ENCODE assay signal across 9 cellular contexts in the genomic region with DNA sequence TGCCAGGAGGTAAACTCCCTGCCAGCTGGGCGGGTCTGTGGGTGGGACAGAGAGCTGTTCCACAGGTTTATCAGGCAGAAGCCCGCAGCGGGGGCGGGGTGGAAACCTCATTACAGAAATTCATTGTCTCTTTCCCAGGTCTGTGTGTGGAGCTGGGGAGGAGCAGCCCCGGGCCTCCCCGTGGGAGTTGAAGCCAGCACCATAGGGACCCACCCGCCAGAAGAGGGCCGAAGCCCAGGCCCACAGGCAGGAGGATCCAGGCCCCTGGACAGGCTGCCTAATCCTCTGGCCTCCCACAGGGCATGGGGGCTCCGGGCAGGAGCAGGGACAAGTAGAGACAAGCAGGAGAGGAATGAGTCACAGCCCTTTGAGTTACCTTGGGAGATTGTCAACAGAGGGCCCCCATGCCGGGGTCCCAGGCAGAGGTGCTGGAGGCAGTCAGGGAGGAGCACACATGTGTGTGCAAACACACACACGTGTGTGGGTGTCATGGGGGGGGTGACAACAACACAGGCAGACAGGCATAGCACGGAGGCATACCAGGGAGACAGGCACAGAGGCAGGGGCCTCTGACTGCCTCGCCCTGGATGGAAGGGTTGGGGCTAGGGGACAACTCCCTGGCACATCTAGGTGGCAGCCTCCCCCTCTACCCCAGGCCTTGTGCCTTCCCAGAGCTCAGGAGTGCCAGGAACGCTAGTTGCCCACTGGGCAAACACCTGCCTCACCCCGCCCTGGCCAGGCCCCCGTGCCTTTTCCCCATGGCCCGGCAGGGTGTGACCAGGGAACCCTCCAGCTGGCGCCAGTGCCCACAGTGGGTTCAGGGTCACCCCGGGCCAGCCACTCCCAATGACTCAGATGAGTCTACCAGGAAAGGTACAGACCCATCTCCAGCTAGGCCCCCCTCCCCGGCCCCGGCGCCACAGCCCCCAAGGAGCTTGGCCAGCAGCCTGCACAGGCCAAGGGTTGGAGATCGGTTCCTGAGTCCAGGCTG. TPM values are rescaled to one million over a fixed set of nuclear protein-coding genes. Genes with fewer than 3 reads are reported as not detected.
DNase-seq lines count a peak whose midpoint lies in the region; ATAC-seq and TF ChIP-seq lines count a peak whose summit lies in the region.
"Had no signal": no experiment of that assay in that cellular context is flagged by ENCODE, and none has a peak within 500 bp of the region (broad histone marks: within the 10 kb centered on the region; RNA-seq: fewer than 3 reads in every experiment).

No MANE protein-coding gene starts in this region.

- H3K27me3 ChIP-seq in PC-3 (ENCODE audit: low read length) (no peaks in the 10 kb centered on the region), spleen (replicated peaks in 1 of 7) (no peaks in the 10 kb centered on the region)

- H3K9ac ChIP-seq in PC-3 (ENCODE audit: low read length) = peak overlapping the region; percentile 72

- H3K9me3 ChIP-seq in PC-3 (ENCODE audit: low read length) (no peaks in the 10 kb centered on the region), spleen (no peaks in the 10 kb centered on the region)

- peaks cover 19% of the 10 kb centered on the region for H3K27me3 Mint-ChIP-seq in glutamatergic neuron (ENCODE audit: unreplicated experiment)

- H2AFZ ChIP-seq in PC-3 (ENCODE audit: low read length) = peak overlapping the region; percentile 89

- CTCF ChIA-PET in PC-3 (lab: Charles Lee) = interaction anchor here (0.7 kb wide), 2 partner anchors 11 to 39 kb away, joined by 4 to 6 read pairs; no protein-coding TSS in a partner anchor

- peaks cover 5% of the 10 kb centered on the region for H3K9me3 Mint-ChIP-seq in glutamatergic neuron (ENCODE audit: unreplicated experiment)

- intact Hi-C loops in PC-3 (cut with micrococcal nuclease) = no loop called here
- intact Hi-C loops in spleen (cut with DNase I; ENCODE audit: low total_unique reads) = loop anchor here (10.0 kb wide), 1 partner anchor 58 kb away; no protein-coding TSS in a partner anchor

- WGBS in spleen, 5 donors = 81 to 89% (median 85%) methylated on average over 12 to 23 of the region's 23 CpGs

- H3K4me2 ChIP-seq in PC-3 (ENCODE audit: low read length) = peak overlapping the region; percentile 97

- peaks cover 6% of the 10 kb centered on the region for H3K4me1 Mint-ChIP-seq in glutamatergic neuron (ENCODE audit: low read depth, unreplicated experiment)

- H3F3A ChIP-seq in PC-3 (ENCODE audit: low read length, unreplicated experiment) = no peaks in the 10 kb centered on the region

- H3K4me3 ChIP-seq in PC-3 (ENCODE audit: low read length) (peak overlapping the region; percentile 83), spleen (peak overlapping the region in 1 of 8 donors; percentile 87)

- peaks cover 30% of the 10 kb centered on the region for H3K4me1 ChIP-seq in PC-3 (ENCODE audit: insufficient read depth, low read length)
- H3K4me1 ChIP-seq in spleen = peaks cover 12 to 51% (median 37%) of the 10 kb centered on the region in 6 donors

- BruUV-seq in PC-3 (replicated peaks; lab: Mats Ljungman, UMichigan) = no TSS peak

- peaks cover 4% of the 10 kb centered on the region for H3K36me3 Mint-ChIP-seq in glutamatergic neuron (ENCODE audit: unreplicated experiment)

- H4K20me1 ChIP-seq in PC-3 (ENCODE audit: low read length) = no peaks in the 10 kb centered on the region

- H3K36me3 ChIP-seq in PC-3 (ENCODE audit: low read depth, low read length) (peaks cover 17% of the 10 kb centered on the region; the same call in 1 of the 2 replicates), spleen (peaks cover 0 to 22% (median 0%) of the 10 kb centered on the region in 6 donors)

- H3K9me2 ChIP-seq in PC-3 (replicated peaks; ENCODE audit: low read length) = no peaks in the 10 kb centered on the region

- no peak for TF ChIP-seq POLR2A in spleen (IDR thresholded peaks at IDR 0.05)

- DNase-seq in NCI-H526 (lab: John Stamatoyannopoulos, UW) = peak; percentile 38 to 64
- no peak for DNase-seq in NCI-H526 treated with DMSO at 0.1 percent for 48 hours (lab: John Stamatoyannopoulos, UW)
- peak; percentile 81 for DNase-seq in PC-3
- no peak for DNase-seq in glutamatergic neuron
- DNase-seq in spleen = peak; percentile 81
- DNase-seq in D341Med (ENCODE audit: low spot score) = no peak
- DNase-seq in stimulated activated CD4-positive, alpha-beta T cell treated with anti-CD3 and anti-CD28 coated beads, Interleukin-12 subunit alpha, Interleukin-12 subunit beta, amount 100 ng/mL, for 4 hours = no peak
- no peak for DNase-seq in anterior cingulate cortex (lab: John Stamatoyannopoulos, UW)
- DNase-seq: activated naive CD4-positive, alpha-beta T cell treated with anti-CD3 and anti-CD28 coated beads, Interleukin-2, amount 50 U/mL, for 16 hours had no signal

- ATAC-seq in PC-3 = peak; percentile 39

- H3K79me2 ChIP-seq in PC-3 (ENCODE audit: low read length) = peaks cover 28% of the 10 kb centered on the region

- H3K4me3 Mint-ChIP-seq in glutamatergic neuron (ENCODE audit: unreplicated experiment) = peak overlapping the region; percentile 63

- 0 out of 2 replicates have a peak, but pooled peaks have one; percentile 10 for TF ChIP-seq CTCF in PC-3 (conservative IDR thresholded peaks at IDR 0.05; ENCODE audit: low read depth, low read length)
- TF ChIP-seq CTCF in glutamatergic neuron (IDR thresholded peaks at IDR 0.05; ENCODE audit: partially characterized antibody, unreplicated experiment) = no peak
- TF ChIP-seq CTCF in spleen (IDR thresholded peaks at IDR 0.05 in 8 of 11, conservative IDR thresholded peaks at IDR 0.05 in 3 of 11) = no peak

- POLR2A ChIA-PET in PC-3 (lab: Charles Lee; ENCODE audit: unreplicated experiment) = interaction anchor here (0.6 to 1.7 kb wide), 5 partner anchors 14 to 526 kb away, joined by 3 to 8 read pairs (median 4); a partner anchor contains a TSS

- H3K27ac ChIP-seq in PC-3 (ENCODE audit: low read length) (peak overlapping the region; percentile 90), spleen (no peak overlapping the region)

- no peak overlapping the region for H3K27ac Mint-ChIP-seq in glutamatergic neuron (ENCODE audit: unreplicated experiment)

RNA-seq across cellular contexts. Expression of a gene that starts 1.3 kb away (rescaled TPM):
- 14.5 and 30.5 TPM in 2 replicates for total RNA-seq in PC-3 (2014; rRNA removed)
- 2.3 TPM for total RNA-seq in glutamatergic neuron (ENCODE audit: unreplicated experiment)
- total RNA-seq in spleen = 1 to 10 TPM; 1.9 to 4.6 (median 2.6) TPM
- 1 to 10 TPM in 2 of 3 donors, under 1 TPM in 1; 0.74 to 2.0 (median 1.0) TPM for polyA plus RNA-seq in spleen

RNA-seq across cellular contexts. Expression of a gene that starts 32.8 kb away (rescaled TPM):
- total RNA-seq in PC-3 (2014; rRNA removed) (46.1 and 54.1 TPM in 2 replicates), glutamatergic neuron (ENCODE audit: unreplicated experiment) (39.7 TPM), spleen (10 to 100 TPM; 20.1 to 33.6 (median 28.2) TPM)
- polyA plus RNA-seq in spleen = 10 to 100 TPM; 17.8 to 27.6 (median 20.5) TPM

RNA-seq across cellular contexts. Expression of a gene that starts 35.3 kb away (rescaled TPM):
- total RNA-seq in PC-3 (2014; rRNA removed) (340 and 370 TPM in 2 replicates), glutamatergic neuron (ENCODE audit: unreplicated experiment) (114 TPM), spleen (100 to 1,000 TPM; 117 to 337 (median 201) TPM)
- polyA plus RNA-seq in spleen = 10 to 100 TPM; 51.9 to 93.9 (median 53.7) TPM

RNA-seq across cellular contexts. Expression of a gene that starts 40.1 kb away (rescaled TPM):
- 55.6 and 57.0 TPM in 2 replicates for total RNA-seq in PC-3 (2014; rRNA removed)
- 15.9 TPM for total RNA-seq in glutamatergic neuron (ENCODE audit: unreplicated experiment)
- 100 to 1,000 TPM in 1 of 7 donors, 10 to 100 TPM in 6; 41.5 to 106 (median 57.4) TPM for total RNA-seq in spleen
- 10 to 100 TPM; 40.8 to 70.8 (median 63.8) TPM for polyA plus RNA-seq in spleen

Comparison
In these comparisons a context has a peak if more than half of its experiments do, and no peak if none do; other contexts are left out.
1. DNase-seq: peak in NCI-H526 (2 of 2), PC-3 (single experiment) and spleen (single experiment); none in NCI-H526 treated with DMSO at 0.1 percent for 48 hours (single experiment), glutamatergic neuron (single experiment), D341Med (single experiment), stimulated activated CD4-positive, alpha-beta T cell treated with anti-CD3 and anti-CD28 coated beads, Interleukin-12 subunit alpha, Interleukin-12 subunit beta, amount 100 ng/mL, for 4 hours (single experiment) and anterior cingulate cortex (0 of 58).